In genomic region chr4:110196871-110197420, GRCh38 we compare ENCODE assay signal across 8 cellular contexts. TPM values are rescaled to one million over a fixed set of nuclear protein-coding genes. Genes with fewer than 3 reads are reported as not detected.
DNase-seq lines count a peak whose midpoint lies in the region; ATAC-seq and TF ChIP-seq lines count a peak whose summit lies in the region.

No MANE protein-coding gene starts in this region.

- no peak for TF ChIP-seq CTCF in BJ (IDR thresholded peaks at IDR 0.05; ENCODE audit: insufficient read depth, low read depth, low read length)
- TF ChIP-seq CTCF in vagina (IDR thresholded peaks at IDR 0.05) = no peak

- peak overlapping the region; percentile 94 for H3K4me3 Mint-ChIP-seq in activated naive CD8-positive, alpha-beta T cell treated with anti-CD3 and anti-CD28 coated beads, Interleukin-2, amount 10 ng/mL, durations not matched to agents 7 days and 5 days

- H3K9me3 ChIP-seq in trophoblast cell (ENCODE audit: insufficient read depth, low read depth, low read length) = no peaks in the 10 kb centered on the region
- no peaks in the 10 kb centered on the region for H3K9me3 ChIP-seq in vagina

- H3K36me3 Mint-ChIP-seq in activated naive CD8-positive, alpha-beta T cell treated with anti-CD3 and anti-CD28 coated beads, Interleukin-2, amount 10 ng/mL, durations not matched to agents 7 days and 5 days = peaks cover 6% of the 10 kb centered on the region

- H2AFZ ChIP-seq in trophoblast cell (ENCODE audit: insufficient read depth, low read length, poor library complexity) = peak overlapping the region; percentile 89

- peak overlapping the region; percentile 98 for H2BK120ac ChIP-seq in trophoblast cell (ENCODE audit: insufficient read depth, low read length, poor library complexity)

- no peaks in the 10 kb centered on the region for H3K9me3 Mint-ChIP-seq in activated naive CD8-positive, alpha-beta T cell treated with anti-CD3 and anti-CD28 coated beads, Interleukin-2, amount 10 ng/mL, durations not matched to agents 7 days and 5 days

- H3K27me3 ChIP-seq in BJ (ENCODE audit: control insufficient read depth, insufficient read depth, low read length) = no peaks in the 10 kb centered on the region
- no peaks in the 10 kb centered on the region for H3K27me3 ChIP-seq in trophoblast cell (ENCODE audit: insufficient read depth, low read length)
- H3K27me3 ChIP-seq in vagina = no peaks in the 10 kb centered on the region

- H3K4me1 ChIP-seq in trophoblast cell (ENCODE audit: control insufficient read depth in 1 of 2, insufficient read depth in 2 of 2, low read length in 2 of 2) (peaks cover 3 to 9% of the 10 kb centered on the region in 2 experiments), vagina (peaks cover 16% of the 10 kb centered on the region)

- H4K91ac ChIP-seq in trophoblast cell (ENCODE audit: low read depth, low read length) = peak overlapping the region; percentile 98

- H3K9ac ChIP-seq in trophoblast cell (ENCODE audit: low read length) = peak overlapping the region; percentile 75

- TF ChIP-seq POLR2A in Raji (IDR thresholded peaks at IDR 0.05; ENCODE audit: insufficient read depth, low read depth, low read length) (peak; percentile 34; the same call in 1 of the 2 replicates), vagina (IDR thresholded peaks at IDR 0.05) (no peak)

- ATAC-seq in HG03432 (IDR thresholded peaks at IDR 0.05; ENCODE audit: unreplicated experiment) = peak; percentile 33
- peak; percentile 31 for ATAC-seq in activated naive CD8-positive, alpha-beta T cell treated with anti-CD3 and anti-CD28 coated beads, Interleukin-2, amount 10 ng/mL, durations not matched to agents 7 days and 5 days (ENCODE audit: low read depth)

- H2BK5ac ChIP-seq in trophoblast cell (ENCODE audit: low read depth, low read length, poor library complexity) = peak overlapping the region; percentile 97

- CTCF ChIA-PET in BJ (lab: Yijun Ruan, JAX) = interaction anchor here (0.9 to 2.8 kb wide), 3 partner anchors 145 to 312 kb away, joined by 3 to 12 read pairs (median 4); no protein-coding TSS in a partner anchor

- H3K27ac Mint-ChIP-seq in activated naive CD8-positive, alpha-beta T cell treated with anti-CD3 and anti-CD28 coated beads, Interleukin-2, amount 10 ng/mL, durations not matched to agents 7 days and 5 days = peak overlapping the region; percentile 90

- WGBS in trophoblast cell (ENCODE audit: extremely low coverage, insufficient coverage, insufficient read length) = no CpG with 5 or more reads among the region's 44 CpGs

- H3K23ac ChIP-seq in trophoblast cell (ENCODE audit: low read length) = no peak overlapping the region

- intact Hi-C loops in cardiac septum (cut with DNase I) (loop anchor here (5.0 to 10.0 kb wide), 2 partner anchors 145 to 318 kb away; no protein-coding TSS in a partner anchor), vagina (cut with DNase I) (no loop called here)

- peaks cover 34% of the 10 kb centered on the region for H3K79me1 ChIP-seq in trophoblast cell (ENCODE audit: low read length)

- H2BK12ac ChIP-seq in trophoblast cell (ENCODE audit: low read length) = peak overlapping the region; percentile 73

- H3K4me3 ChIP-seq in BJ (ENCODE audit: low read depth, low read length) (peak overlapping the region; percentile 80), trophoblast cell (ENCODE audit: low read depth, low read length) (peak overlapping the region; percentile 76), vagina (peak overlapping the region; percentile 62 to 92)

- H3K4me1 Mint-ChIP-seq in activated naive CD8-positive, alpha-beta T cell treated with anti-CD3 and anti-CD28 coated beads, Interleukin-2, amount 10 ng/mL, durations not matched to agents 7 days and 5 days = peaks cover 23% of the 10 kb centered on the region

- H2AK5ac ChIP-seq in trophoblast cell (ENCODE audit: low read length) = peak overlapping the region; percentile 33

- H3K79me2 ChIP-seq in trophoblast cell (ENCODE audit: control insufficient read depth, insufficient read depth, low read length, poor library complexity) = peaks cover 14% of the 10 kb centered on the region

- H3K4me2 ChIP-seq in trophoblast cell (ENCODE audit: low read length) = peak overlapping the region; percentile 98

- peaks cover 5% of the 10 kb centered on the region for H3K27me3 Mint-ChIP-seq in activated naive CD8-positive, alpha-beta T cell treated with anti-CD3 and anti-CD28 coated beads, Interleukin-2, amount 10 ng/mL, durations not matched to agents 7 days and 5 days

- H4K12ac ChIP-seq in trophoblast cell (ENCODE audit: low read depth, low read length) = peak overlapping the region; percentile 98

- POLR2A ChIA-PET in BJ (lab: Charles Lee) = no interaction called here
- POLR2A ChIA-PET in activated naive CD8-positive, alpha-beta T cell treated with anti-CD3 and anti-CD28 coated beads, Interleukin-2, amount 10 ng/mL, durations not matched to agents 7 days and 5 days (lab: Charles Lee) = interaction anchor here (0.6 to 5.0 kb wide), 8 partner anchors 11 to 637 kb away, joined by 3 to 44 read pairs (median 4); partner anchors contain the start of gene MCUB

- H3K18ac ChIP-seq in trophoblast cell (ENCODE audit: low read length) = peak overlapping the region; percentile 98

- peak overlapping the region; percentile 89 for H3K4ac ChIP-seq in trophoblast cell (ENCODE audit: low read depth, low read length)

- no peak for DNase-seq in BJ (ENCODE audit: low read depth)
- DNase-seq in GM19240 (ENCODE audit: insufficient read length, low spot score) = peak; percentile 4
- DNase-seq in activated naive CD8-positive, alpha-beta T cell treated with anti-CD3 and anti-CD28 coated beads, Interleukin-2, amount 10 ng/mL, durations not matched to agents 7 days and 5 days = no peak
- DNase-seq in cardiac septum (ENCODE audit: low spot score) = peak; percentile 79
- peak; percentile 12 to 32 for DNase-seq in trophoblast cell
- no peak for DNase-seq in vagina (ENCODE audit: extremely low spot score in 2 of 2)

- peak overlapping the region; percentile 97 for H3K14ac ChIP-seq in trophoblast cell (ENCODE audit: low read length)

- H3K36me3 ChIP-seq in BJ (ENCODE audit: control insufficient read depth, insufficient read depth, low read length) = no peaks in the 10 kb centered on the region
- H3K36me3 ChIP-seq in trophoblast cell (ENCODE audit: control insufficient read depth in 1 of 2, insufficient read depth in 2 of 2, low read length in 2 of 2) = no peaks in the 10 kb centered on the region
- H3K36me3 ChIP-seq in vagina = no peaks in the 10 kb centered on the region

- peak overlapping the region; percentile 98 for H4K8ac ChIP-seq in trophoblast cell (ENCODE audit: low read depth, low read length)

- H3K27ac ChIP-seq in trophoblast cell (ENCODE audit: low read depth, low read length) = peak overlapping the region; percentile 94
- peak overlapping the region; percentile 83 for H3K27ac ChIP-seq in vagina

RNA-seq across cellular contexts. Expression of gene ELOVL6, which starts 1.5 kb away (rescaled TPM):
- 7.6 and 11.8 TPM in 2 replicates for polyA plus RNA-seq in BJ (2011; rRNA removed)
- 4.9 and 5.6 TPM in 2 replicates for polyA minus RNA-seq in BJ (2011; rRNA and poly(A)+ RNA removed)
- 10 to 100 TPM in 1 of 2 experiments, 1 to 10 TPM in 1; 9.9 to 14.6 TPM for total RNA-seq in activated naive CD8-positive, alpha-beta T cell treated with anti-CD3 and anti-CD28 coated beads, Interleukin-2, amount 10 ng/mL, durations not matched to agents 7 days and 5 days
- total RNA-seq in cardiac septum (2.4 TPM), vagina (9.1 TPM)
- 29.1 and 30.7 TPM in 2 replicates for polyA plus RNA-seq in trophoblast cell (2013)

Comparison
In these comparisons a context has a peak if more than half of its experiments do, and no peak if none do; other contexts are left out.
1. DNase-seq: peak in GM19240 (single experiment), cardiac septum (single experiment) and trophoblast cell (2 of 2); none in BJ (single experiment), activated naive CD8-positive, alpha-beta T cell treated with anti-CD3 and anti-CD28 coated beads, Interleukin-2, amount 10 ng/mL, durations not matched to agents 7 days and 5 days (single experiment) and vagina (0 of 2).
2. Peak in every context shown above with its lines, with median percentiles within 50 percentile points of each other: H3K4me3 ChIP-seq.